ENCODE assay signal across 10 cellular contexts in genomic region chr14:89444044-89444443, GRCh38. TPM values are rescaled to one million over a fixed set of nuclear protein-coding genes. Genes with fewer than 3 reads are reported as not detected.
DNase-seq lines count a peak whose midpoint lies in the region; ATAC-seq lines count a peak whose summit lies in the region.
"Had no signal": no experiment of that assay in that cellular context is flagged by ENCODE, and none has a peak within 500 bp of the region (broad histone marks: within the 10 kb centered on the region; RNA-seq: fewer than 3 reads in every experiment).

No MANE protein-coding gene starts in this region.

- H3K4me1 ChIP-seq in BLaER1 = peaks cover 73% of the 10 kb centered on the region

- peak overlapping the region; percentile 87 for H3K4me2 ChIP-seq in BLaER1

- H3K27me3 ChIP-seq in BLaER1 = no peaks in the 10 kb centered on the region
- H3K27me3 ChIP-seq: heart left ventricle had no signal

- H3K27ac ChIP-seq in BLaER1 = peak overlapping the region; percentile 49; the same call in 1 of the 2 replicates

- intact Hi-C loops in sciatic nerve (cut with DNase I) = no loop called here

- H3K36me3 ChIP-seq in BLaER1 = no peaks in the 10 kb centered on the region
- H3K36me3 ChIP-seq: heart left ventricle had no signal

- no peak overlapping the region for H3K4me3 ChIP-seq in BLaER1
- H3K4me3 ChIP-seq: heart left ventricle had no signal

- ATAC-seq in GM21576 (IDR thresholded peaks at IDR 0.05; ENCODE audit: unreplicated experiment) (peak; percentile 49), GM19467 (IDR thresholded peaks at IDR 0.05; ENCODE audit: unreplicated experiment) (no peak), sciatic nerve (no peak)
- ATAC-seq: heart left ventricle had no signal

- H4K20me1 ChIP-seq in BLaER1 = no peaks in the 10 kb centered on the region

- H3K9ac ChIP-seq in BLaER1 = no peak overlapping the region

- H3K9me3 ChIP-seq in BLaER1 = no peaks in the 10 kb centered on the region
- H3K9me3 ChIP-seq: heart left ventricle had no signal

- DNase-seq in activated CD4-positive, alpha-beta T cell treated with anti-CD3 and anti-CD28 coated beads, Interleukin-2, amount 50 U/mL, for 4 hours = peak; percentile 33 to 35
- DNase-seq in lung microvascular endothelial cell (ENCODE audit: low read depth in 2 of 2) (peak; percentile 26 to 39), NCI-H2227 treated with DMSO at 0.1 percent for 48 hours (lab: John Stamatoyannopoulos, UW) (no peak), sciatic nerve (ENCODE audit: low spot score) (no peak), AG08396 (ENCODE audit: low spot score) (no peak)
- DNase-seq: activated CD4-positive, CD25-positive, alpha-beta regulatory T cell treated with anti-CD3 and anti-CD28 coated beads, Interleukin-2, amount 50 U/mL, for 72 hours; heart left ventricle had no signal

RNA-seq across cellular contexts. Expression of gene FOXN3, which starts 27.0 kb away (rescaled TPM):
- total RNA-seq in lung microvascular endothelial cell (17.0 and 37.9 TPM in 2 replicates), sciatic nerve (80.9 TPM)

Comparison
In these comparisons a context has a peak if more than half of its experiments do, and no peak if none do; other contexts are left out.
1. DNase-seq: peak in activated CD4-positive, alpha-beta T cell treated with anti-CD3 and anti-CD28 coated beads, Interleukin-2, amount 50 U/mL, for 4 hours (2 of 2) and lung microvascular endothelial cell (2 of 2); none in NCI-H2227 treated with DMSO at 0.1 percent for 48 hours (single experiment), sciatic nerve (single experiment) and AG08396 (single experiment).